ENCODE assay signal across 10 cellular contexts in genomic region chr13:114096811-114097503, GRCh38. TPM values are rescaled to one million over a fixed set of nuclear protein-coding genes. Genes with fewer than 3 reads are reported as not detected.
DNase-seq lines count a peak whose midpoint lies in the region; ATAC-seq and TF ChIP-seq lines count a peak whose summit lies in the region.
"Had no signal": no experiment of that assay in that cellular context is flagged by ENCODE, and none has a peak within 500 bp of the region (broad histone marks: within the 10 kb centered on the region; RNA-seq: fewer than 3 reads in every experiment).

No MANE protein-coding gene starts in this region.

- H3K79me2 ChIP-seq in SK-N-SH (ENCODE audit: insufficient read depth) = peaks cover 95% of the 10 kb centered on the region

- H3K9me3 ChIP-seq in SK-N-SH (no peaks in the 10 kb centered on the region), ovary (no peaks in the 10 kb centered on the region)
- H3K9me3 ChIP-seq: lower lobe of right lung had no signal

- H3K27ac ChIP-seq in SK-N-SH (ENCODE audit: low read depth in 2 of 2, low read length in 1 of 2) (peak overlapping the region in 1 of 2 experiments; percentile 78; a peak in 2 of 4 replicates), ovary (no peak overlapping the region)
- H3K27ac ChIP-seq: lower lobe of right lung had no signal

- H3K9me2 ChIP-seq in SK-N-SH = no peaks in the 10 kb centered on the region

- CTCF ChIA-PET in SK-N-SH (lab: Yijun Ruan, JAX) = no interaction called here

- intact Hi-C loops in ovary (cut with DNase I) = no loop called here

- TF ChIP-seq EP300 in SK-N-SH (IDR thresholded peaks at IDR 0.05; ENCODE audit: borderline replicate concordance in 1 of 2, low read depth in 1 of 2, low read length in 1 of 2) = no peak
- TF ChIP-seq EP300 in ovary (IDR thresholded peaks at IDR 0.05) = no peak

- H2AFZ ChIP-seq in SK-N-SH (ENCODE audit: low read depth) = no peak overlapping the region

- peak overlapping the region; percentile 72 for H3K4me3 Mint-ChIP-seq in central memory CD8-positive, alpha-beta T cell

- no peak for ATAC-seq in SK-N-SH treated with all-trans-retinoic acid at 6 μM for 48 hours
- ATAC-seq in central memory CD8-positive, alpha-beta T cell (replicated peaks; ENCODE audit: extremely low read depth, poor library complexity, severe bottlenecking) = no peak
- ATAC-seq: lower lobe of right lung had no signal

- TF ChIP-seq RAD21 in SK-N-SH (IDR thresholded peaks at IDR 0.05; ENCODE audit: low read length) = no peak

- peaks cover 0 to 40% of the 10 kb centered on the region in 2 experiments; a peak in 1 of 4 replicates for H3K4me1 ChIP-seq in SK-N-SH (ENCODE audit: control insufficient read depth in 1 of 2, insufficient read depth in 2 of 2, low read depth in 1 of 2, low read length in 1 of 2)
- no peaks in the 10 kb centered on the region for H3K4me1 ChIP-seq in ovary (ENCODE audit: insufficient read depth)

- H3K36me3 Mint-ChIP-seq in central memory CD8-positive, alpha-beta T cell (ENCODE audit: insufficient read depth) = peaks cover 32% of the 10 kb centered on the region

- H3K27me3 ChIP-seq in SK-N-SH (ENCODE audit: insufficient read depth) (no peaks in the 10 kb centered on the region), ovary (no peaks in the 10 kb centered on the region)

- POLR2A ChIA-PET in SK-N-SH (lab: Yijun Ruan, JAX) = no interaction called here

- WGBS in SK-N-SH (ENCODE audit: low lambda C conversion rate) = 95% methylated on average over 21 of the region's 28 CpGs
- 94% methylated on average over 28 of the region's 28 CpGs for WGBS in ovary, 3 donors

- TF ChIP-seq CTCF in SK-N-SH (IDR thresholded peaks at IDR 0.05) (no peak), ovary (IDR thresholded peaks at IDR 0.05) (no peak)

- peaks cover 12% of the 10 kb centered on the region for H3K9me3 Mint-ChIP-seq in central memory CD8-positive, alpha-beta T cell

- peaks cover 16% of the 10 kb centered on the region for H3F3A ChIP-seq in SK-N-SH (replicated peaks; ENCODE audit: insufficient read depth)

- no peak for TF ChIP-seq POLR2A in ovary (IDR thresholded peaks at IDR 0.05)

- H3K4me3 ChIP-seq in SK-N-SH (ENCODE audit: low read depth in 2 of 2, low read length in 1 of 2) = no peak overlapping the region
- H3K4me3 ChIP-seq in ovary = no peak overlapping the region
- H3K4me3 ChIP-seq: lower lobe of right lung had no signal

- H3K4me2 ChIP-seq in SK-N-SH = no peak overlapping the region

- H3K27ac Mint-ChIP-seq in central memory CD8-positive, alpha-beta T cell (ENCODE audit: low read depth) = peak overlapping the region; percentile 92

- H4K20me1 ChIP-seq in SK-N-SH (ENCODE audit: insufficient read depth) = peaks cover 51% of the 10 kb centered on the region

- no peak overlapping the region for H3K9ac ChIP-seq in SK-N-SH

- H3K4me1 Mint-ChIP-seq in central memory CD8-positive, alpha-beta T cell = peaks cover 71% of the 10 kb centered on the region

- no peaks in the 10 kb centered on the region for H3K27me3 Mint-ChIP-seq in central memory CD8-positive, alpha-beta T cell

- peaks cover 0 to 8% of the 10 kb centered on the region in 2 experiments for H3K36me3 ChIP-seq in SK-N-SH (replicated peaks in 1 of 2; ENCODE audit: control insufficient read depth in 1 of 2, insufficient read depth in 2 of 2, low read length in 1 of 2)
- no peaks in the 10 kb centered on the region for H3K36me3 ChIP-seq in ovary
- H3K36me3 ChIP-seq: lower lobe of right lung had no signal

- DNase-seq in SK-N-SH (peak; percentile 59), NCI-H1105 treated with DMSO at 0.1 percent for 48 hours (lab: John Stamatoyannopoulos, UW) (peak; percentile 30), ovary (peak in 3 of 5 donors; percentile 10 to 25 (median 12)), OCI-M2 (lab: John Stamatoyannopoulos, UW; ENCODE audit: unreplicated experiment) (no peak), HuH-7 (ENCODE audit: low spot score) (no peak)
- DNase-seq in central memory CD8-positive, alpha-beta T cell (ENCODE audit: low spot score in 2 of 2) = no peak
- no peak for DNase-seq in stimulated activated naive CD4-positive, alpha-beta T cell (lab: John Stamatoyannopoulos, UW)
- DNase-seq: foreskin melanocyte, lower lobe of right lung had no signal

TF ChIP-seq in SK-N-SH, 30 proteins besides CTCF, POLR2A, EP300 and RAD21 (continues in another document):
- TF ChIP-seq SIN3A (IDR thresholded peaks at IDR 0.05; ENCODE audit: borderline replicate concordance, low read depth, low read length) = no peak
- TF ChIP-seq, protein P1, sequence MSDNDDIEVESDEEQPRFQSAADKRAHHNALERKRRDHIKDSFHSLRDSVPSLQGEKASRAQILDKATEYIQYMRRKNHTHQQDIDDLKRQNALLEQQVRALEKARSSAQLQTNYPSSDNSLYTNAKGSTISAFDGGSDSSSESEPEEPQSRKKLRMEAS (IDR thresholded peaks at IDR 0.05; ENCODE audit: low read depth) = no peak
- TF ChIP-seq YY1 (IDR thresholded peaks at IDR 0.05; ENCODE audit: low read depth) = no peak
- no peak for TF ChIP-seq TCF12 (IDR thresholded peaks at IDR 0.05)
- no peak for TF ChIP-seq FOXJ3 (CRISPR knock-in tag; IDR thresholded peaks at IDR 0.05)
- TF ChIP-seq ELF1 (IDR thresholded peaks at IDR 0.05) = no peak
- no peak for TF ChIP-seq CHD2 (IDR thresholded peaks at IDR 0.05; ENCODE audit: low read length, partially characterized antibody)
- no peak for TF ChIP-seq IRF3 (IDR thresholded peaks at IDR 0.05; ENCODE audit: low read depth, low read length)
- no peak for TF ChIP-seq MEF2A (IDR thresholded peaks at IDR 0.05; ENCODE audit: borderline replicate concordance, low read depth)
- TF ChIP-seq USF2 (IDR thresholded peaks at IDR 0.05; ENCODE audit: borderline replicate concordance, low read depth, low read length) = no peak

TF ChIP-seq in SK-N-SH treated with all-trans-retinoic acid at 6 μM for 48 hours, 23 proteins besides CTCF, POLR2A, EP300 and RAD21:
- TF ChIP-seq SNAI2 (CRISPR knock-in tag; IDR thresholded peaks at IDR 0.05) = no peak

RNA-seq across cellular contexts. Expression of gene RASA3, which starts 35.5 kb away (rescaled TPM):
- polyA plus RNA-seq in SK-N-SH (2012; rRNA removed) (23.9 and 25.1 TPM in 2 replicates), ovary (1 to 10 TPM; 6.8 to 9.8 TPM)
- polyA plus RNA-seq in SK-N-SH (2012; cell fraction: cytosol; rRNA removed) = 17.3 and 20.8 TPM in 2 replicates
- polyA plus RNA-seq in SK-N-SH (2012; cell fraction: nucleus; rRNA removed) = 26.8 and 31.9 TPM in 2 replicates
- total RNA-seq in ovary = 10 to 100 TPM in 3 of 7 donors, 1 to 10 TPM in 4; 5.4 to 16.9 (median 9.4) TPM

Comparison
In these comparisons a context has a peak if more than half of its experiments do, and no peak if none do; other contexts are left out.
1. DNase-seq: peak in SK-N-SH (single experiment), NCI-H1105 treated with DMSO at 0.1 percent for 48 hours (single experiment) and ovary (3 of 5); none in central memory CD8-positive, alpha-beta T cell (0 of 2), stimulated activated naive CD4-positive, alpha-beta T cell (0 of 6), OCI-M2 (single experiment) and HuH-7 (single experiment).